Comparison of ENCODE assay signal across 11 cellular contexts in the genomic region with DNA sequence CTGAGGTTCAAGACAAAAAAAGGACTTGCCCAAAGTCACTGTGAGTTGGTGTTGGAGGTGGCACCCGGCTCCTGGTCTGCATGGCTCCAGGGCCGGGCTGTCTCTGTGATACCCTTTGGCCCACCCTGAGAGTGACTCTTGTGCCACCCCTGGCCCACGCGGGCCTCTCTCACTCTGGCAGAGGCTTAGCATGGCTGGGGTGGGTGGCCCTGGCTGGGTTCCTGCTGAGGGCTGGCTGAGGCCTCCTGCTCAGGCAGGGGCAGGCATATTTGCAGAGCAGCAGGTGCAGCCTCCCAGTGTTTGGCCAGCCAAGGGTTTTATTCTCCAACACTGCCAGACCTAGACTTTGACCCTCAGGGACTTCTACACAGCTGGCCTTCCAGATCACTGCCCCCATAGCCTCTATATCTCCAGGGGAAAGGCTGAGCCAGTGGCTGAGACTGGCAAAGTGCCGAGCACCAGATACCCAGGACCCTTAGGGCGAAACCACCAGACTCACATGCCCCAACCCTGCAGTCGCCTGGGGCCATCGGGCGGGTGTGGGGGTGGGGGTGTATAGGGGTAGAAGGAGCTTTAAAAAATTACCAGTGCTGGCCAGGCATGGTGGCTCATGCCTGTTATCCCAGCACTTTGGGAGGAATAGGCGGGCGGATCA. TPM values are rescaled to one million over a fixed set of nuclear protein-coding genes. Genes with fewer than 3 reads are reported as not detected.
A peak's percentile ranks its signal among the peaks of the same experiment; 100 is the strongest.
DNase-seq lines count a peak whose midpoint lies in the region; ATAC-seq and TF ChIP-seq lines count a peak whose summit lies in the region.
"Had no signal": no experiment of that assay in that cellular context is flagged by ENCODE, and none has a peak within 500 bp of the region (broad histone marks: within the 10 kb centered on the region; RNA-seq: fewer than 3 reads in every experiment).

No MANE protein-coding gene starts in this region.

- H3K9me3 ChIP-seq in BE2C (no peaks in the 10 kb centered on the region), SJCRH30 (replicated peaks) (no peaks in the 10 kb centered on the region), breast epithelium (no peaks in the 10 kb centered on the region)

- H3K9me3 Mint-ChIP-seq in mesothelial cell of epicardium = no peaks in the 10 kb centered on the region
- H3K9me3 Mint-ChIP-seq: CD4-positive, alpha-beta T cell; T-helper 1 cell treated with Interleukin-12 subunit alpha and Interleukin-12 subunit beta and Interleukin-4 antibody, amounts not matched to agents 30 μg/mL and 1 μg/mL, for 36 hours had no signal

- H3K27me3 Mint-ChIP-seq in mesothelial cell of epicardium (ENCODE audit: low read depth) = peaks cover 2% of the 10 kb centered on the region
- H3K27me3 Mint-ChIP-seq: CD4-positive, alpha-beta T cell had no signal

- intact Hi-C loops in breast epithelium (cut with DNase I; ENCODE audit: low total_unique reads) = no loop called here

- DNase-seq in BE2C (peak; percentile 94), GM10248 (ENCODE audit: extremely low spot score) (peak; percentile 14), SJCRH30 (peak; percentile 62 to 70), mesothelial cell of epicardium (ENCODE audit: low spot score in 2 of 2, unreplicated experiment in 2 of 2) (peak in 1 of 2 experiments; percentile 34), breast epithelium (ENCODE audit: low spot score in 2 of 2) (no peak), HUDEP-2 (lab: John Stamatoyannopoulos, UW; ENCODE audit: unreplicated experiment in 76 of 76) (no peak)
- DNase-seq: CD4-positive, alpha-beta T cell had no signal

- no peak overlapping the region for H3K4me3 Mint-ChIP-seq in mesothelial cell of epicardium
- H3K4me3 Mint-ChIP-seq: CD4-positive, alpha-beta T cell; T-helper 1 cell treated with Interleukin-12 subunit alpha and Interleukin-12 subunit beta and Interleukin-4 antibody, amounts not matched to agents 30 μg/mL and 1 μg/mL, for 36 hours had no signal

- no peak for TF ChIP-seq POLR2A in breast epithelium (IDR thresholded peaks at IDR 0.05)
- no peak for TF ChIP-seq POLR2A in GM18505 (IDR thresholded peaks at IDR 0.05; ENCODE audit: borderline replicate concordance, extremely low read depth, insufficient read depth, insufficient read length)

- H3K36me3 Mint-ChIP-seq in mesothelial cell of epicardium = no peaks in the 10 kb centered on the region

- H3K4me3 ChIP-seq in BE2C (ENCODE audit: low read depth, low read length) = no peak overlapping the region
- H3K4me3 ChIP-seq in SJCRH30 = no peak overlapping the region
- no peak overlapping the region for H3K4me3 ChIP-seq in breast epithelium

- POLR2A ChIA-PET in GM10248 (lab: Yijun Ruan, JAX) = no interaction called here

- CTCF ChIA-PET in GM10248 (lab: Yijun Ruan, JAX) = interaction anchor here (1.3 to 6.6 kb wide), 3 partner anchors 10 to 41 kb away, joined by 3 to 78 read pairs (median 72); no protein-coding TSS in a partner anchor

- ATAC-seq in GM18505 (IDR thresholded peaks at IDR 0.05; ENCODE audit: unreplicated experiment) (no peak), HG03045 (IDR thresholded peaks at IDR 0.05; ENCODE audit: unreplicated experiment) (no peak)
- ATAC-seq: HCT116 had no signal

- H3K4me1 Mint-ChIP-seq in mesothelial cell of epicardium = peaks cover 16% of the 10 kb centered on the region

- no peak overlapping the region for H3K27ac ChIP-seq in SJCRH30
- H3K27ac ChIP-seq in breast epithelium = no peak overlapping the region

- TF ChIP-seq CTCF in BE2C (IDR thresholded peaks at IDR 0.05; ENCODE audit: low read depth, low read length) (no peak), GM10248 (IDR thresholded peaks at IDR 0.05; ENCODE audit: control extremely low read depth, extremely low read depth, low read depth, missing control alignments) (no peak), mesothelial cell of epicardium (IDR thresholded peaks at IDR 0.05; ENCODE audit: unreplicated experiment) (no peak), breast epithelium (IDR thresholded peaks at IDR 0.05) (no peak)

- H3K27me3 ChIP-seq in BE2C = no peaks in the 10 kb centered on the region
- H3K27me3 ChIP-seq in SJCRH30 = peaks cover 21% of the 10 kb centered on the region; the same call in 1 of the 2 replicates
- no peaks in the 10 kb centered on the region for H3K27me3 ChIP-seq in breast epithelium

- H3K27ac Mint-ChIP-seq in mesothelial cell of epicardium = peak overlapping the region; percentile 56
- H3K27ac Mint-ChIP-seq: CD4-positive, alpha-beta T cell; T-helper 1 cell treated with Interleukin-12 subunit alpha and Interleukin-12 subunit beta and Interleukin-4 antibody, amounts not matched to agents 30 μg/mL and 1 μg/mL, for 36 hours had no signal

- H3K4me1 ChIP-seq in BE2C = peaks cover 42% of the 10 kb centered on the region
- peaks cover 15% of the 10 kb centered on the region; the same call in 1 of the 2 replicates for H3K4me1 ChIP-seq in SJCRH30
- H3K4me1 ChIP-seq in breast epithelium = no peaks in the 10 kb centered on the region

- H3K36me3 ChIP-seq in BE2C = no peaks in the 10 kb centered on the region
- no peaks in the 10 kb centered on the region for H3K36me3 ChIP-seq in SJCRH30
- no peaks in the 10 kb centered on the region for H3K36me3 ChIP-seq in breast epithelium

RNA-seq across cellular contexts. Expression of gene ADGRG1, which starts 21.5 kb away (rescaled TPM):
- 2.7 TPM for polyA plus RNA-seq in BE2C (2012; ENCODE audit: insufficient read depth, insufficient read length, low read depth)
- total RNA-seq in SJCRH30 (2014; rRNA removed; shearing (Covaris generic)) = 0.32 and 0.53 TPM in 2 replicates
- 65.8 to 67.1 TPM (median 66.9 TPM) in 3 replicates for total RNA-seq in mesothelial cell of epicardium
- total RNA-seq in breast epithelium = 10 to 100 TPM in 2 of 3 donors, 1 to 10 TPM in 1; 9.4 to 54.1 (median 34.0) TPM

Comparison
In these comparisons a context has a peak if more than half of its experiments do, and no peak if none do; other contexts are left out.
1. DNase-seq: peak in BE2C (single experiment), GM10248 (single experiment) and SJCRH30 (2 of 2); none in breast epithelium (0 of 2) and HUDEP-2 (0 of 76).